In genomic region chr14:57848786-57849185, GRCh38 we compare ENCODE assay signal across 22 cellular contexts. TPM values are rescaled to one million over a fixed set of nuclear protein-coding genes. Genes with fewer than 3 reads are reported as not detected.
DNase-seq lines count a peak whose midpoint lies in the region; ATAC-seq, FAIRE-seq and TF ChIP-seq lines count a peak whose summit lies in the region.
"Had no signal": no experiment of that assay in that cellular context is flagged by ENCODE, and none has a peak within 500 bp of the region (broad histone marks: within the 10 kb centered on the region; RNA-seq: fewer than 3 reads in every experiment).

No MANE protein-coding gene starts in this region.

- CTCF ChIA-PET in A673 (lab: Charles Lee) = no interaction called here

- H3K4me3 Mint-ChIP-seq in GM23338 (no peak overlapping the region), mesothelial cell of epicardium (no peak overlapping the region)
- H3K4me3 Mint-ChIP-seq: CD8-positive, alpha-beta memory T cell had no signal

- H3K9me2 ChIP-seq in GM23338 (ENCODE audit: insufficient read depth) = no peaks in the 10 kb centered on the region

- POLR2A ChIA-PET in A673 (lab: Charles Lee; ENCODE audit: low non-redundant PET) = no interaction called here

- intact Hi-C loops in A673 (cut with micrococcal nuclease; ENCODE audit: unreplicated experiment) = no loop called here

- H3K4me1 Mint-ChIP-seq in GM23338 (peaks cover 5% of the 10 kb centered on the region; the same call in 2 of the 3 replicates), mesothelial cell of epicardium (peaks cover 4% of the 10 kb centered on the region)
- H3K4me1 Mint-ChIP-seq: CD4-positive, CD25-positive, alpha-beta regulatory T cell; CD8-positive, alpha-beta memory T cell had no signal

- H3K27ac Mint-ChIP-seq in GM23338 (no peak overlapping the region), mesothelial cell of epicardium (no peak overlapping the region)
- H3K27ac Mint-ChIP-seq: CD4-positive, CD25-positive, alpha-beta regulatory T cell; CD8-positive, alpha-beta memory T cell had no signal

- H3K4me2 ChIP-seq in GM23338 (no peak overlapping the region), osteoblast (ENCODE audit: insufficient read depth, low read length) (peak overlapping the region; percentile 56)
- H3K4me2 ChIP-seq: A549 had no signal

- TF ChIP-seq CTCF in A673 (conservative IDR thresholded peaks at IDR 0.05; ENCODE audit: low read depth, low read length) (no peak), GM23338 (conservative IDR thresholded peaks at IDR 0.05; ENCODE audit: low read depth in 2 of 2) (no peak), fibroblast of mammary gland (conservative IDR thresholded peaks at IDR 0.05; ENCODE audit: control insufficient read depth, insufficient read depth, low read depth, low read length) (no peak), osteoblast (IDR thresholded peaks at IDR 0.05; ENCODE audit: extremely low read depth, low read depth, low read length) (no peak), mesothelial cell of epicardium (IDR thresholded peaks at IDR 0.05; ENCODE audit: unreplicated experiment) (no peak)

- no peaks in the 10 kb centered on the region for H3K27me3 Mint-ChIP-seq in GM23338 (ENCODE audit: insufficient read depth, low read depth, poor library complexity)
- peaks cover 40% of the 10 kb centered on the region for H3K27me3 Mint-ChIP-seq in mesothelial cell of epicardium (ENCODE audit: low read depth)

- H3K27ac ChIP-seq in A673 (ENCODE audit: low read depth, low read length, poor library complexity, severe bottlenecking) (peak overlapping the region; percentile 27), GM23338 (ENCODE audit: low read depth) (no peak overlapping the region), osteoblast (ENCODE audit: low read depth, low read length) (peak overlapping the region; percentile 91)
- H3K27ac ChIP-seq: 22Rv1, A549 had no signal

- H3K4me1 ChIP-seq in A673 (ENCODE audit: insufficient read depth, low read length, poor library complexity, severe bottlenecking) (peaks cover 40% of the 10 kb centered on the region), GM23338 (ENCODE audit: insufficient read depth) (no peaks in the 10 kb centered on the region), osteoblast (ENCODE audit: insufficient read depth, low read length) (peaks cover 42% of the 10 kb centered on the region)
- H3K4me1 ChIP-seq: A549, BE2C had no signal

- DNase-seq in A673 (ENCODE audit: low spot score) (no peak), GM23338 (ENCODE audit: low spot score) (no peak), fibroblast of mammary gland (ENCODE audit: low read depth) (peak; percentile 69), osteoblast (ENCODE audit: insufficient read length, low spot score, missing footprints) (no peak), mesothelial cell of epicardium (ENCODE audit: low spot score in 2 of 2, unreplicated experiment in 2 of 2) (no peak), H54 (ENCODE audit: insufficient read length, low spot score) (no peak), DMS153 treated with DMSO at 0.1 percent for 48 hours (lab: John Stamatoyannopoulos, UW; ENCODE audit: unreplicated experiment) (no peak), RCC 7860 (ENCODE audit: low spot score) (no peak)
- DNase-seq: BE2C; C1 segment of cervical spinal cord; CD4-positive, CD25-positive, alpha-beta regulatory T cell; CD8-positive, alpha-beta memory T cell; COR-L47; DMS 273 treated with DMSO at 0.1 percent for 48 hours; H7 had no signal

- no peaks in the 10 kb centered on the region for H3K9me3 Mint-ChIP-seq in GM23338
- no peaks in the 10 kb centered on the region for H3K9me3 Mint-ChIP-seq in mesothelial cell of epicardium
- H3K9me3 Mint-ChIP-seq: CD4-positive, CD25-positive, alpha-beta regulatory T cell; CD8-positive, alpha-beta memory T cell had no signal

- TF ChIP-seq POLR2A in H54 (IDR thresholded peaks at IDR 0.05; ENCODE audit: low read depth, low read length) = no peak

- BruUV-seq in A673 (replicated peaks; lab: Mats Ljungman, UMichigan) = no TSS peak

- H3K9me3 ChIP-seq in A673 (ENCODE audit: low read depth, low read length, poor library complexity, severe bottlenecking) (no peaks in the 10 kb centered on the region), osteoblast (ENCODE audit: low read depth, low read length) (no peaks in the 10 kb centered on the region)
- H3K9me3 ChIP-seq: A549, BE2C had no signal

- no peak overlapping the region for H3K4me3 ChIP-seq in A673 (ENCODE audit: low read depth, low read length, poor library complexity, severe bottlenecking)
- no peak overlapping the region for H3K4me3 ChIP-seq in GM23338
- H3K4me3 ChIP-seq in fibroblast of mammary gland (ENCODE audit: control insufficient read depth, low read depth, low read length) = no peak overlapping the region
- H3K4me3 ChIP-seq in osteoblast (ENCODE audit: insufficient read depth, low read length) = no peak overlapping the region
- H3K4me3 ChIP-seq: A549 had no signal

- H3K27me3 ChIP-seq in A673 (replicated peaks; ENCODE audit: insufficient read depth, low read depth, low read length, poor library complexity) (no peaks in the 10 kb centered on the region), GM23338 (ENCODE audit: insufficient read depth) (no peaks in the 10 kb centered on the region), osteoblast (ENCODE audit: insufficient read depth, low read length) (no peaks in the 10 kb centered on the region)
- H3K27me3 ChIP-seq: BE2C had no signal

- H3K36me3 Mint-ChIP-seq in GM23338 (ENCODE audit: low read depth) (no peaks in the 10 kb centered on the region), mesothelial cell of epicardium (no peaks in the 10 kb centered on the region)
- H3K36me3 Mint-ChIP-seq: CD4-positive, CD25-positive, alpha-beta regulatory T cell; CD8-positive, alpha-beta memory T cell had no signal

- H4K20me1 ChIP-seq in GM23338 (replicated peaks; ENCODE audit: insufficient read depth) (no peaks in the 10 kb centered on the region), osteoblast (ENCODE audit: insufficient read depth, low read length) (no peaks in the 10 kb centered on the region)

- no peaks in the 10 kb centered on the region for H3F3A ChIP-seq in GM23338 (replicated peaks; ENCODE audit: low read depth)

- H3K36me3 ChIP-seq in A673 (ENCODE audit: insufficient read depth, low read length, poor library complexity, severe bottlenecking) = no peaks in the 10 kb centered on the region
- H3K36me3 ChIP-seq in GM23338 (ENCODE audit: insufficient read depth) = no peaks in the 10 kb centered on the region
- no peaks in the 10 kb centered on the region for H3K36me3 ChIP-seq in osteoblast (ENCODE audit: insufficient read depth, low read length)
- H3K36me3 ChIP-seq: BE2C had no signal

- ATAC-seq in GM23338 = no peak
- ATAC-seq: A549, HCT116 had no signal

- no peaks in the 10 kb centered on the region for H3K79me2 ChIP-seq in GM23338 (replicated peaks; ENCODE audit: insufficient read depth)
- H3K79me2 ChIP-seq in osteoblast (ENCODE audit: insufficient read depth, low read length) = no peaks in the 10 kb centered on the region

- FAIRE-seq in H54 (lab: Jason Lieb, UNC) = no peak
- FAIRE-seq in RCC 7860 (lab: Jason Lieb, UNC) = no peak
- FAIRE-seq: A549, G401.6, GM12891, GM19239 had no signal

- H2AFZ ChIP-seq in GM23338 (0 out of 2 replicates have a peak overlapping the region, but pooled peaks have one; percentile 30), osteoblast (ENCODE audit: low read length) (no peak overlapping the region)

TF ChIP-seq in GM23338, 12 proteins besides CTCF, POLR2A, EP300 and RAD21 (continues in another document):
- TF ChIP-seq CREB1 (CRISPR knock-in tag; IDR thresholded peaks at IDR 0.05; ENCODE audit: low read depth) (no peak), ZNF331 (CRISPR knock-in tag; IDR thresholded peaks at IDR 0.05; ENCODE audit: low read depth) (no peak)

RNA-seq across cellular contexts. Expression of gene SLC35F4, which starts 17.1 kb away (rescaled TPM):
- total RNA-seq in A673 (2021) (0.59 TPM in 1 of 2 replicates, not detected in the other), osteoblast (not detected in 2 replicates), mesothelial cell of epicardium (not detected in 3 replicates)
- total RNA-seq in GM23338 (2014; rRNA removed; shearing (Covaris generic)) = not detected in 2 replicates
- 0.10 and 0.23 TPM in 2 replicates for polyA plus RNA-seq in GM23338 (2016; fragmentation: Nextera tagmentation; extraction: Ambion mirVana)
- total RNA-seq: CD4-positive, CD25-positive, alpha-beta regulatory T cell; CD8-positive, alpha-beta memory T cell; H7; HT-29 had no signal
- polyA plus RNA-seq: A549; CD4-positive, CD25-positive, alpha-beta regulatory T cell; CD8-positive, alpha-beta memory T cell had no signal
